In genomic region chr16:71340406-71340805, GRCh38 we compare ENCODE assay signal across 18 cellular contexts.
"Had no signal": no experiment of that assay in that cellular context is flagged by ENCODE, and none has a peak within 500 bp of the region (broad histone marks: within the 10 kb centered on the region; RNA-seq: fewer than 3 reads in every experiment).

No MANE protein-coding gene starts in this region.

- H3K4me3 ChIP-seq: MG63 had no signal

- H3K27me3 ChIP-seq: MG63 had no signal

- H3K9me3 ChIP-seq: MG63, SK-N-SH had no signal

- H3K9ac ChIP-seq: SK-N-SH had no signal

- H3K9me2 ChIP-seq: SK-N-SH had no signal

- DNase-seq: KBM-7, MG63, NCI-H1092, NCI-H1105 treated with DMSO at 0.1 percent for 48 hours, NCI-H1417 treated with DMSO at 0.1 percent for 48 hours, NCI-H1694 treated with DMSO at 0.1 percent for 48 hours, NCI-H1930, NCI-H2081, NCI-H2227 treated with DMSO at 0.1 percent for 48 hours, NCI-H524 treated with DMSO at 0.1 percent for 48 hours, NCI-H69, NCI-H774, SHP77, SK-N-SH, SW 1271 had no signal

- H3K4me2 ChIP-seq: SK-N-SH had no signal

- ATAC-seq: Panc1 had no signal

- H3K27ac ChIP-seq: HL-60, RWPE1 had no signal

- H3K36me3 ChIP-seq: MG63 had no signal
